In the genomic region with DNA sequence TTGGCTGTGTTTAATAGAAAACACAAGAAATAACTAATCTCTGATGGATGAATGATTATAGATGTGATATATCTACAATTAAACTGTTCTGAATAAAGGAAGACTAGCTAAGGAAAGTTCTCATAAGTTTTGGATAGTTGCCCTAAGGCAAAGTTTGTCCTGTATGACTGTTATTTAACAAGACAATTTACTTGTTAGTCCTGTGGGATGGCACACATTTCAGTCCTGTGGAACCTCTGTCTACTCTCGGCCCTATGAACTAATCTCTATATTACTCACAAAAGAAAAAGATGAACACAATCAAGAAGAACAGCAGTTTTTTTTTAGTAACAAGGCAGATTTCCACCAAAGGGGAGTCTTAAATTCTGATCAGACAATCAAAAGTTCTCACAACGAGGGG, we compare ENCODE assay signal across 29 cellular contexts.
"Had no signal": no experiment of that assay in that cellular context is flagged by ENCODE, and none has a peak within 500 bp of the region (broad histone marks: within the 10 kb centered on the region; RNA-seq: fewer than 3 reads in every experiment).

No MANE protein-coding gene starts in this region.

- H3K9me3 ChIP-seq: ascending aorta, breast epithelium, esophagus squamous epithelium had no signal

- ATAC-seq: activated CD8-positive, alpha-beta memory T cell treated with anti-CD3 and anti-CD28 coated beads, Interleukin-2, amount 10 ng/mL, durations not matched to agents 7 days and 5 days; activated CD8-positive, alpha-beta T cell treated with anti-CD3 and anti-CD28 coated beads, Interleukin-2, amount 10 ng/mL, durations not matched to agents 7 days and 5 days; activated naive CD4-positive, alpha-beta T cell treated with anti-CD3 and anti-CD28 coated beads, Interleukin-2, amount 50 U/mL, for 72 hours; WTC11 had no signal

- H3K9me3 Mint-ChIP-seq: activated CD4-positive, alpha-beta memory T cell treated with anti-CD3 and anti-CD28 coated beads for 36 hours; activated naive CD4-positive, alpha-beta T cell treated with anti-CD3 and anti-CD28 coated beads, Interleukin-2, amount 10 ng/mL, durations not matched to agents 7 days and 5 days; activated naive CD8-positive, alpha-beta T cell treated with anti-CD3 and anti-CD28 coated beads, Interleukin-2, amount 10 ng/mL, durations not matched to agents 7 days and 5 days; activated T-helper 1 cell treated with anti-CD3 and anti-CD28 coated beads, Interleukin-12 subunit alpha, Interleukin-12 subunit beta, Interleukin-2, Interleukin-4 antibody, amounts not matched to agents 30 ng/mL and 10 ng/mL and 1 ng/mL, durations not matched to agents 14 hours and 24 hours and 36 hours; activated T-helper 2 cell treated with anti-CD3 and anti-CD28 coated beads, Interferon-gamma antibody, Interleukin-2, Interleukin-4, amounts not matched to agents 10 μg/mL and 5 μg/mL and 100 μg/mL, durations not matched to agents 14 hours and 24 hours and 36 hours; brain; central memory CD8-positive, alpha-beta T cell; endodermal cell; WTC11 had no signal

- H3K36me3 ChIP-seq: ascending aorta, breast epithelium, esophagus squamous epithelium had no signal

- H3K4me3 ChIP-seq: ascending aorta, breast epithelium, coronary artery, dorsolateral prefrontal cortex, esophagus squamous epithelium had no signal

- H3K27me3 ChIP-seq: ascending aorta, breast epithelium, dorsolateral prefrontal cortex, esophagus squamous epithelium had no signal

- H3K27ac Mint-ChIP-seq: activated CD4-positive, alpha-beta memory T cell treated with anti-CD3 and anti-CD28 coated beads for 36 hours; activated CD8-positive, alpha-beta memory T cell treated with anti-CD3 and anti-CD28 coated beads, Interleukin-2, amount 10 ng/mL, durations not matched to agents 7 days and 5 days; activated CD8-positive, alpha-beta T cell treated with anti-CD3 and anti-CD28 coated beads, Interleukin-2, amount 10 ng/mL, durations not matched to agents 7 days and 5 days; activated naive CD4-positive, alpha-beta T cell treated with anti-CD3 and anti-CD28 coated beads, Interleukin-2, amount 10 ng/mL, durations not matched to agents 7 days and 5 days; activated naive CD4-positive, alpha-beta T cell treated with anti-CD3 and anti-CD28 coated beads, Interleukin-2, amount 50 U/mL, for 72 hours; activated naive CD8-positive, alpha-beta T cell treated with anti-CD3 and anti-CD28 coated beads, Interleukin-2, amount 10 ng/mL, durations not matched to agents 7 days and 5 days; activated T-helper 1 cell treated with anti-CD3 and anti-CD28 coated beads, Interleukin-12 subunit alpha, Interleukin-12 subunit beta, Interleukin-2, Interleukin-4 antibody, amounts not matched to agents 30 ng/mL and 10 ng/mL and 1 ng/mL, durations not matched to agents 14 hours and 24 hours and 36 hours; activated T-helper 2 cell treated with anti-CD3 and anti-CD28 coated beads, Interferon-gamma antibody, Interleukin-2, Interleukin-4, amounts not matched to agents 10 μg/mL and 5 μg/mL and 100 μg/mL, durations not matched to agents 14 hours and 24 hours and 36 hours; brain; dendritic cell treated with granulocyte-macrophage colony-stimulating factor and Interleukin-4, amounts not matched to agents 40 ng/mL and 50 ng/mL, for 4 days; endodermal cell; WTC11 had no signal

- H3K4me1 ChIP-seq: ascending aorta, breast epithelium, esophagus squamous epithelium had no signal

- H3K27me3 Mint-ChIP-seq: activated CD4-positive, alpha-beta memory T cell treated with anti-CD3 and anti-CD28 coated beads for 36 hours; activated CD8-positive, alpha-beta memory T cell treated with anti-CD3 and anti-CD28 coated beads, Interleukin-2, amount 10 ng/mL, durations not matched to agents 7 days and 5 days; activated naive CD4-positive, alpha-beta T cell treated with anti-CD3 and anti-CD28 coated beads, Interleukin-2, amount 10 ng/mL, durations not matched to agents 7 days and 5 days; brain; central memory CD8-positive, alpha-beta T cell; dendritic cell treated with granulocyte-macrophage colony-stimulating factor and Interleukin-4, amounts not matched to agents 40 ng/mL and 50 ng/mL, for 4 days had no signal

- H3K4me1 Mint-ChIP-seq: activated CD8-positive, alpha-beta memory T cell treated with anti-CD3 and anti-CD28 coated beads, Interleukin-2, amount 10 ng/mL, durations not matched to agents 7 days and 5 days; activated naive CD4-positive, alpha-beta T cell treated with anti-CD3 and anti-CD28 coated beads, Interleukin-2, amount 10 ng/mL, durations not matched to agents 7 days and 5 days; activated naive CD8-positive, alpha-beta T cell treated with anti-CD3 and anti-CD28 coated beads, Interleukin-2, amount 10 ng/mL, durations not matched to agents 7 days and 5 days; brain; central memory CD8-positive, alpha-beta T cell; WTC11 had no signal

- H3K27ac ChIP-seq: ascending aorta, breast epithelium, coronary artery, dorsolateral prefrontal cortex, esophagus squamous epithelium had no signal

- H3K36me3 Mint-ChIP-seq: activated CD4-positive, alpha-beta memory T cell treated with anti-CD3 and anti-CD28 coated beads for 36 hours; activated CD8-positive, alpha-beta memory T cell treated with anti-CD3 and anti-CD28 coated beads, Interleukin-2, amount 10 ng/mL, durations not matched to agents 7 days and 5 days; activated naive CD4-positive, alpha-beta T cell treated with anti-CD3 and anti-CD28 coated beads, Interleukin-2, amount 10 ng/mL, durations not matched to agents 7 days and 5 days; activated naive CD4-positive, alpha-beta T cell treated with anti-CD3 and anti-CD28 coated beads, Interleukin-2, amount 50 U/mL, for 72 hours; activated naive CD8-positive, alpha-beta T cell treated with anti-CD3 and anti-CD28 coated beads, Interleukin-2, amount 10 ng/mL, durations not matched to agents 7 days and 5 days; brain; WTC11 had no signal

- DNase-seq: activated CD4-positive, alpha-beta memory T cell treated with anti-CD3 and anti-CD28 coated beads for 36 hours; activated CD4-positive, alpha-beta T cell treated with anti-CD3 and anti-CD28 coated beads for 1 hour; activated CD4-positive, alpha-beta T cell treated with anti-CD3 and anti-CD28 coated beads for 4 hours; activated CD4-positive, alpha-beta T cell treated with anti-CD3 and anti-CD28 coated beads, Interleukin-2, amount 50 U/mL, for 1 hour; activated CD8-positive, alpha-beta memory T cell treated with anti-CD3 and anti-CD28 coated beads, Interleukin-2, amount 10 ng/mL, durations not matched to agents 7 days and 5 days; activated CD8-positive, alpha-beta memory T cell treated with anti-CD3 and anti-CD28 coated beads, Interleukin-2, amount 50 U/mL, for 4 hours; activated CD8-positive, alpha-beta T cell treated with anti-CD3 and anti-CD28 coated beads, Interleukin-2, amount 10 ng/mL, durations not matched to agents 7 days and 5 days; activated effector memory CD4-positive, alpha-beta T cell treated with anti-CD3 and anti-CD28 coated beads, Interleukin-2, amount 50 U/mL, for 16 hours; activated naive CD4-positive, alpha-beta T cell; activated naive CD4-positive, alpha-beta T cell treated with anti-CD3 and anti-CD28 coated beads, Interleukin-2, amount 10 ng/mL, durations not matched to agents 7 days and 5 days; activated naive CD8-positive, alpha-beta T cell treated with anti-CD3 and anti-CD28 coated beads, Interleukin-2, amount 10 ng/mL, durations not matched to agents 7 days and 5 days; activated T-cell treated with anti-CD3 and anti-CD28 coated beads, Interleukin-2, amount 50 U/mL, for 1 hour; activated T-cell treated with anti-CD3 and anti-CD28 coated beads, Interleukin-2, amount 50 U/mL, for 48 hours; dorsolateral prefrontal cortex; effector memory CD4-positive, alpha-beta T cell; endodermal cell; esophagus squamous epithelium; head of caudate nucleus; T-helper 2 cell had no signal

- H3K4me3 Mint-ChIP-seq: activated CD4-positive, alpha-beta memory T cell treated with anti-CD3 and anti-CD28 coated beads for 36 hours; activated CD8-positive, alpha-beta memory T cell treated with anti-CD3 and anti-CD28 coated beads, Interleukin-2, amount 10 ng/mL, durations not matched to agents 7 days and 5 days; activated CD8-positive, alpha-beta T cell treated with anti-CD3 and anti-CD28 coated beads, Interleukin-2, amount 10 ng/mL, durations not matched to agents 7 days and 5 days; activated naive CD4-positive, alpha-beta T cell treated with anti-CD3 and anti-CD28 coated beads, Interleukin-2, amount 10 ng/mL, durations not matched to agents 7 days and 5 days; activated naive CD8-positive, alpha-beta T cell treated with anti-CD3 and anti-CD28 coated beads, Interleukin-2, amount 10 ng/mL, durations not matched to agents 7 days and 5 days; activated T-helper 1 cell treated with anti-CD3 and anti-CD28 coated beads, Interleukin-12 subunit alpha, Interleukin-12 subunit beta, Interleukin-2, Interleukin-4 antibody, amounts not matched to agents 30 ng/mL and 10 ng/mL and 1 ng/mL, durations not matched to agents 14 hours and 24 hours and 36 hours; brain; central memory CD8-positive, alpha-beta T cell; dendritic cell treated with granulocyte-macrophage colony-stimulating factor and Interleukin-4, amounts not matched to agents 40 ng/mL and 50 ng/mL, for 4 days; endodermal cell; WTC11 had no signal
